Comparison of ENCODE assay signal across 8 cellular contexts in the genomic region with DNA sequence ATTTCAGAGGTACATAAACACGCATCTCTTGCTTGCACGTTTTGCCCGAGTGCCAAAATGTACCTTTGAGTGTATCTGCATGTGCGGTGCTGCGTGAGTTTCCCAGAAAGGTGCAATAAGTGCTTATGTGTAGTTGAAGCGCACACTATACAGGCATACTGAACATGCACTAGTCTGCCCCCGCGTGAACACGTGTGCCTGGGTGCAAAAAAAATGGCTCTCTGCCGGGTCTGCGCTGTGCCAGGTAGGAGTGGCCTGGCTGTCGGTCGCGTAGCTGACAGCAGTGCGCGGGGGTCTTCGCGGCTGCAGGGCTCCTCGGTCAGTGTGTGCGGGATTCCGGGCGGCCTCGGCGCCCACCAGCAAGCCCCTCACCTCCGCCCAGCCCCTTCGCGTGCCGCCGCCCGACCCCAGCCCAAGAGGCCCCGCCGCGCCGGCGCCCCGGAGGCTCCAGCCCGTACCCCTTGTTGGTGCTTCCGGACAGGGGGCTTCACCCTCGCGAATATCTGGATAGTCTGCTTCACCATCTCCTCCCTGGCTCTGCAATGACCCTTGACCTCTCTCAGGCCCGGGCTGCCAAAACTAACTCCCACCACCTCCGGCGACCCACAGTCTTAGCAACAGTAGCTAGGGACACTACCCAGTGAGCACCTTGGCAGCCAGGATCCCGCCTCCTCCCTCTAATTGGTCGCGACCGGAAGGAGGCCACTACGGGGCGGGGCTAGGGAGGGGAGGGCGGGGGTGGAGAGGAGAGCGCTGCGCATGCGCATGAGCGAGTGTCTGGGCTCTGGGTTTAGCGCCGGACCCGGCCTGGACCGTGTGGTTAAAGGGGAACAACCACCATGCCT. TPM values are rescaled to one million over a fixed set of nuclear protein-coding genes. Genes with fewer than 3 reads are reported as not detected.
DNase-seq lines count a peak whose midpoint lies in the region; ATAC-seq, FAIRE-seq and TF ChIP-seq lines count a peak whose summit lies in the region.

A gene with protein sequence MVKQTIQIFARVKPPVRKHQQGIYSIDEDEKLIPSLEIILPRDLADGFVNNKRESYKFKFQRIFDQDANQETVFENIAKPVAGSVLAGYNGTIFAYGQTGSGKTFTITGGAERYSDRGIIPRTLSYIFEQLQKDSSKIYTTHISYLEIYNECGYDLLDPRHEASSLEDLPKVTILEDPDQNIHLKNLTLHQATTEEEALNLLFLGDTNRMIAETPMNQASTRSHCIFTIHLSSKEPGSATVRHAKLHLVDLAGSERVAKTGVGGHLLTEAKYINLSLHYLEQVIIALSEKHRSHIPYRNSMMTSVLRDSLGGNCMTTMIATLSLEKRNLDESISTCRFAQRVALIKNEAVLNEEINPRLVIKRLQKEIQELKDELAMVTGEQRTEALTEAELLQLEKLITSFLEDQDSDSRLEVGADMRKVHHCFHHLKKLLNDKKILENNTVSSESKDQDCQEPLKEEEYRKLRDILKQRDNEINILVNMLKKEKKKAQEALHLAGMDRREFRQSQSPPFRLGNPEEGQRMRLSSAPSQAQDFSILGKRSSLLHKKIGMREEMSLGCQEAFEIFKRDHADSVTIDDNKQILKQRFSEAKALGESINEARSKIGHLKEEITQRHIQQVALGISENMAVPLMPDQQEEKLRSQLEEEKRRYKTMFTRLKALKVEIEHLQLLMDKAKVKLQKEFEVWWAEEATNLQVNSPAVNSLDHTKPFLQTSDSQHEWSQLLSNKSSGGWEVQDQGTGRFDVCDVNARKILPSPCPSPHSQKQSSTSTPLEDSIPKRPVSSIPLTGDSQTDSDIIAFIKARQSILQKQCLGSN (minus strand): TSS at position 622 of the 845 bp plus-strand sequence. CDS start 98 bp downstream, at position 524.

- FAIRE-seq in GM12878 (lab: Jason Lieb, UNC) = peak; percentile 95

- no peak for TF ChIP-seq RAD21 in GM12878 (IDR thresholded peaks at IDR 0.05; ENCODE audit: insufficient read depth, low read depth, low read length)

- no peak within 1 kb of the TSS for H3K9ac ChIP-seq in GM12878 (ENCODE audit: control insufficient read depth, insufficient read depth, low read length)

- TF ChIP-seq EP300 in GM12878 (IDR thresholded peaks at IDR 0.05; ENCODE audit: borderline replicate concordance in 1 of 2, control insufficient read depth in 1 of 2, low read depth in 2 of 2, low read length in 2 of 2) = no peak

- RAD21 ChIA-PET in GM12878 (lab: Charles Lee; ENCODE audit: unreplicated experiment) = interaction anchor here (1.0 to 1.5 kb wide), 3 partner anchors 108 to 272 kb away, joined by 3 to 4 read pairs (median 3); no protein-coding TSS in a partner anchor

- intact Hi-C loops in GM12878 (cut with micrococcal nuclease; ENCODE audit: unreplicated experiment) = no loop called here
- intact Hi-C loops in vagina (cut with DNase I) = no loop called here

- in situ Hi-C loops in GM12878 (cut with MboI) = no loop called here

- no peaks in the 10 kb centered on the region for H3K4me1 ChIP-seq in GM12878 (ENCODE audit: control insufficient read depth, insufficient read depth, low read length)
- H3K4me1 ChIP-seq in vagina = no peaks in the 10 kb centered on the region

- DNase-seq in GM04504 (ENCODE audit: low read depth) (peak; percentile 72), NCI-H1105 (lab: John Stamatoyannopoulos, UW) (peak; percentile 93), GM12878 (ENCODE audit: low read depth, low spot score) (peak; percentile 57), hypothalamus (lab: John Stamatoyannopoulos, UW) (peak in 50 of 51 donors; percentile 76 to 97 (median 91)), renal cortical epithelial cell (ENCODE audit: low read depth) (peak; percentile 79), vagina (ENCODE audit: extremely low spot score in 2 of 2) (no peak)
- DNase-seq in T-helper 2 cell treated with Interferon-gamma antibody and Interleukin-4, amounts not matched to agents 5 μg/mL and 100 μg/mL, for 36 hours (ENCODE audit: low spot score) = peak; percentile 74

- TF ChIP-seq POLR2A in GM12878 (IDR thresholded peaks at IDR 0.05; ENCODE audit: low read depth, low read length) (no peak), vagina (IDR thresholded peaks at IDR 0.05) (no peak)

- H3K9me3 ChIP-seq in GM12878 (replicated peaks; ENCODE audit: control insufficient read depth, insufficient read depth, low read length) (no peaks in the 10 kb centered on the region), vagina (no peaks in the 10 kb centered on the region)

- H3K79me2 ChIP-seq in GM12878 (ENCODE audit: control insufficient read depth, insufficient read depth, low read length) = no peaks in the 10 kb centered on the region

- H3K27me3 ChIP-seq in GM12878 (replicated peaks in 1 of 2; ENCODE audit: control insufficient read depth in 2 of 2, insufficient read depth in 2 of 2, low read length in 1 of 2) (no peaks in the 10 kb centered on the region), vagina (no peaks in the 10 kb centered on the region)

- no peaks in the 10 kb centered on the region for H3K9me3 Mint-ChIP-seq in T-helper 2 cell treated with Interferon-gamma antibody and Interleukin-4, amounts not matched to agents 5 μg/mL and 100 μg/mL, for 36 hours

- H3K27me3 Mint-ChIP-seq in T-helper 2 cell treated with Interferon-gamma antibody and Interleukin-4, amounts not matched to agents 5 μg/mL and 100 μg/mL, for 36 hours (ENCODE audit: low read depth) = peaks cover 4% of the 10 kb centered on the region

- peak within 1 kb of the TSS; percentile 98 for H3K4me3 Mint-ChIP-seq in T-helper 2 cell treated with Interferon-gamma antibody and Interleukin-4, amounts not matched to agents 5 μg/mL and 100 μg/mL, for 36 hours

- POLR2A ChIA-PET in GM12878 (lab: Charles Lee) = interaction anchor here (0.7 to 1.1 kb wide), 2 partner anchors 30 to 34 kb away, joined by 3 read pairs; no protein-coding TSS in a partner anchor

- CTCF ChIA-PET in GM12878 (lab: Yijun Ruan, JAX) = interaction anchor here (1.7 kb wide), 1 partner anchor 9 kb away, joined by 5 read pairs; no protein-coding TSS in a partner anchor

- peak within 1 kb of the TSS; percentile 79 for H3K27ac Mint-ChIP-seq in T-helper 2 cell treated with Interferon-gamma antibody and Interleukin-4, amounts not matched to agents 5 μg/mL and 100 μg/mL, for 36 hours

- peak within 1 kb of the TSS; percentile 73 for H3K4me3 ChIP-seq in GM12878
- H3K4me3 ChIP-seq in vagina = peak within 1 kb of the TSS; percentile 66 to 80

- H3K36me3 Mint-ChIP-seq in T-helper 2 cell treated with Interferon-gamma antibody and Interleukin-4, amounts not matched to agents 5 μg/mL and 100 μg/mL, for 36 hours (ENCODE audit: low read depth) = peaks cover 1% of the 10 kb centered on the region

- H3K27ac ChIP-seq in GM12878 (ENCODE audit: control insufficient read depth, insufficient read depth) (no peak within 1 kb of the TSS), vagina (no peak within 1 kb of the TSS)

- no peaks in the 10 kb centered on the region for H4K20me1 ChIP-seq in GM12878 (ENCODE audit: control insufficient read depth, insufficient read depth)

- WGBS in GM12878 (ENCODE audit: insufficient coverage, insufficient replicate concordance, low lambda C conversion rate, missing lambda C conversion rate) = 4% methylated on average over 39 of the region's 58 CpGs

- TF ChIP-seq CTCF in GM12878 (IDR thresholded peaks at IDR 0.05 in 2 of 3, conservative IDR thresholded peaks at IDR 0.05 in 1 of 3; ENCODE audit: control insufficient read depth in 2 of 3, extremely low read depth in 1 of 3, insufficient read depth in 1 of 3, low read depth in 3 of 3, low read length in 3 of 3) = no peak
- no peak for TF ChIP-seq CTCF in vagina (IDR thresholded peaks at IDR 0.05)

- H2AFZ ChIP-seq in GM12878 (ENCODE audit: control insufficient read depth, low read depth, low read length) = peak within 1 kb of the TSS; percentile 90

- H3K36me3 ChIP-seq in GM12878 (ENCODE audit: control insufficient read depth in 2 of 2, insufficient read depth in 2 of 2, low read length in 1 of 2) = no peaks in the 10 kb centered on the region
- H3K36me3 ChIP-seq in vagina = no peaks in the 10 kb centered on the region

- no TSS peak for BruUV-seq in GM12878 (replicated peaks; lab: Mats Ljungman, UMichigan)

- peak within 1 kb of the TSS; percentile 72 for H3K4me2 ChIP-seq in GM12878 (ENCODE audit: control insufficient read depth, insufficient read depth)

- peaks cover 2% of the 10 kb centered on the region for H3K4me1 Mint-ChIP-seq in T-helper 2 cell treated with Interferon-gamma antibody and Interleukin-4, amounts not matched to agents 5 μg/mL and 100 μg/mL, for 36 hours (ENCODE audit: low read depth)

- SMC1A ChIA-PET in GM12878 (lab: Charles Lee; ENCODE audit: uncharacterized antibody, unreplicated experiment) = interaction anchor here (1.0 to 1.8 kb wide), 6 partner anchors 10 to 273 kb away, joined by 3 to 6 read pairs (median 4); no protein-coding TSS in a partner anchor

- ATAC-seq in HG02588 (IDR thresholded peaks at IDR 0.05; ENCODE audit: unreplicated experiment) (peak; percentile 98), GM12878 (peak; percentile 99)

TF ChIP-seq in GM12878, 131 proteins besides CTCF, POLR2A, EP300 and RAD21 (continues in another document):
- TF ChIP-seq BACH1 (IDR thresholded peaks at IDR 0.05; ENCODE audit: borderline replicate concordance) (no peak), JUND (IDR thresholded peaks at IDR 0.05; ENCODE audit: low read depth, low read length) (no peak)
- TF ChIP-seq, protein P1, sequence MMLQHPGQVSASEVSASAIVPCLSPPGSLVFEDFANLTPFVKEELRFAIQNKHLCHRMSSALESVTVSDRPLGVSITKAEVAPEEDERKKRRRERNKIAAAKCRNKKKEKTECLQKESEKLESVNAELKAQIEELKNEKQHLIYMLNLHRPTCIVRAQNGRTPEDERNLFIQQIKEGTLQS (IDR thresholded peaks at IDR 0.05; ENCODE audit: borderline replicate concordance, extremely low read depth, low read depth, low read length) = no peak

RNA-seq across cellular contexts. Expression of the gene that starts here (rescaled TPM):
- 0.52 and 1.2 TPM in 2 replicates for total RNA-seq in GM12878 (2013; cell fraction: nucleolus; rRNA removed)
- total RNA-seq in GM12878 (2014; rRNA removed) (0.11 and 0.28 TPM in 2 replicates), GM12878 (2014; rRNA removed; fragmentation: Illumina TruSeq; extraction: Trizol) (0.09 and 0.23 TPM in 2 replicates), GM12878 (2021) (0.28 and 0.35 TPM in 2 replicates), renal cortical epithelial cell (1.3 TPM in 1 of 2 replicates, not detected in the other), vagina (not detected)
- polyA plus RNA-seq in GM12878 (2011; ENCODE audit: low read depth) = not detected
- polyA plus RNA-seq in GM12878 (2011; rRNA removed) (0.76 and 0.82 TPM in 2 replicates), GM12878 (2014; fragmentation: Illumina TruSeq; extraction: Trizol) (0.33 and 0.35 TPM in 2 replicates), GM12878 (2014; fragmentation: Nextera tagmentation; extraction: Ambion mirVana) (under 1 TPM; 0.09 to 0.18 TPM), GM12878 (2014; rRNA removed) (0.06 and 0.12 TPM in 2 replicates), GM12878 (2016; fragmentation: Nextera tagmentation; extraction: Ambion mirVana) (1 to 10 TPM in 1 of 2 experiments, under 1 TPM in 1; 0.46 to 1.0 TPM)
- polyA plus RNA-seq in GM12878 (2011; cell fraction: cytosol; rRNA removed) = 0.48 and 0.73 TPM in 2 replicates
- polyA plus RNA-seq in GM12878 (2011; cell fraction: nucleus; rRNA removed) = 0.84 and 0.99 TPM in 2 replicates
- polyA plus RNA-seq in GM12878 (2012) = 0.07 and 0.13 TPM in 2 replicates
- 1.4 and 2.1 TPM in 2 replicates for polyA minus RNA-seq in GM12878 (2011; rRNA and poly(A)+ RNA removed)
- 0.73 TPM in 1 of 2 replicates, not detected in the other for polyA minus RNA-seq in GM12878 (2011; cell fraction: cytosol; rRNA and poly(A)+ RNA removed)
- polyA minus RNA-seq in GM12878 (2011; cell fraction: nucleus; rRNA and poly(A)+ RNA removed) = 1.9 and 2.5 TPM in 2 replicates

Comparison
In these comparisons a context has a peak if more than half of its experiments do, and no peak if none do; other contexts are left out.
1. DNase-seq: peak in GM04504 (single experiment), NCI-H1105 (single experiment), T-helper 2 cell treated with Interferon-gamma antibody and Interleukin-4, amounts not matched to agents 5 μg/mL and 100 μg/mL, for 36 hours (single experiment), GM12878 (single experiment), hypothalamus (50 of 51) and renal cortical epithelial cell (single experiment); none in vagina (0 of 2).